In the genomic region with DNA sequence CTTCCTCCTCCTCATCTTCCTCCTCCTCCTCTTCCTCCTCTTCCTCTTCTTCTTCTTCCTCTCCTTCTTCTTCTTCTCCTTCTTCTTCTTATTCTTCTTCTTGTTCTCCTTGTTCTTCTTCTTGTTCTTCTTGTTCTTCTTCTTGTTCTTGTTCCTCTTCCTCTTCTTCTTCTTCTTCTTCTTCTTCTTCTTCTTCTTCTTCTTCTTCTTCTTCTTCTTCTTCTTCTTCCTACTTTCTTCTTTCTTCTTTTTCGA, we compare ENCODE assay signal across 15 cellular contexts. TPM values are rescaled to one million over a fixed set of nuclear protein-coding genes. Genes with fewer than 3 reads are reported as not detected.
"Had no signal": no experiment of that assay in that cellular context is flagged by ENCODE, and none has a peak within 500 bp of the region (broad histone marks: within the 10 kb centered on the region; RNA-seq: fewer than 3 reads in every experiment).

No MANE protein-coding gene starts in this region.

RNA-seq across cellular contexts. Expression of gene GCK, which starts 14.6 kb away (rescaled TPM):
- total RNA-seq: astrocyte had no signal

RNA-seq across cellular contexts. Expression of gene MYL7, which starts 33.5 kb away (rescaled TPM):
- total RNA-seq: activated naive CD4-positive, alpha-beta T cell treated with anti-CD3 and anti-CD28 coated beads for 36 hours; activated naive CD4-positive, alpha-beta T cell treated with anti-CD3 and anti-CD28 coated beads, Interleukin-2, amount 50 U/mL, for 72 hours; activated naive CD8-positive, alpha-beta T cell treated with anti-CD3 and anti-CD28 coated beads for 36 hours; activated naive CD8-positive, alpha-beta T cell treated with anti-CD3 and anti-CD28 coated beads, Interleukin-2, amount 10 ng/mL, durations not matched to agents 7 days and 5 days; activated T-cell treated with anti-CD3 and anti-CD28 coated beads, Interleukin-2, amount 50 U/mL, for 72 hours; activated T-helper 1 cell treated with anti-CD3 and anti-CD28 coated beads, Interleukin-12 subunit alpha, Interleukin-12 subunit beta, Interleukin-2, Interleukin-4 antibody, amounts not matched to agents 30 ng/mL and 10 ng/mL and 1 ng/mL, durations not matched to agents 14 hours and 24 hours and 36 hours; activated T-helper 2 cell treated with anti-CD3 and anti-CD28 coated beads, Interferon-gamma antibody, Interleukin-2, Interleukin-4, amounts not matched to agents 10 μg/mL and 5 μg/mL and 100 μg/mL, durations not matched to agents 14 hours and 24 hours and 36 hours; adrenal gland; aorta; ascending aorta; body of pancreas; bronchial epithelial cell; cerebellum; chondrocyte had no signal
